ENCODE assay signal across 8 cellular contexts in genomic region chr9:21801683-21802417, GRCh38. TPM values are rescaled to one million over a fixed set of nuclear protein-coding genes. Genes with fewer than 3 reads are reported as not detected.
DNase-seq lines count a peak whose midpoint lies in the region; ATAC-seq and TF ChIP-seq lines count a peak whose summit lies in the region.

No MANE protein-coding gene starts in this region.

- no peak for DNase-seq in activated CD4-positive, CD25-positive, alpha-beta regulatory T cell (lab: John Stamatoyannopoulos, UW)
- DNase-seq in HAP-1 (ENCODE audit: low spot score in 2 of 2) (peak in 1 of 2 experiments; percentile 65), M059J (ENCODE audit: low read depth) (peak; percentile 90), fibroblast of lung (ENCODE audit: low read depth in 2 of 2) (peak; percentile 88), uterus (peak; percentile 80)
- no peak for DNase-seq in activated CD4-positive, alpha-beta T cell treated with anti-CD3 and anti-CD28 coated beads, Interleukin-2, amount 10 ng/mL, durations not matched to agents 7 days and 5 days

- H3K9me3 Mint-ChIP-seq in activated CD4-positive, alpha-beta T cell treated with anti-CD3 and anti-CD28 coated beads, Interleukin-2, amount 10 ng/mL, durations not matched to agents 7 days and 5 days = no peaks in the 10 kb centered on the region

- no peak for TF ChIP-seq POLR2A in uterus (IDR thresholded peaks at IDR 0.05)

- peak overlapping the region; percentile 94 for H3K4me2 ChIP-seq in fibroblast of lung (ENCODE audit: extremely low read depth, insufficient read depth, low read length)

- peaks cover 23% of the 10 kb centered on the region for H3K36me3 Mint-ChIP-seq in activated CD4-positive, alpha-beta T cell treated with anti-CD3 and anti-CD28 coated beads, Interleukin-2, amount 10 ng/mL, durations not matched to agents 7 days and 5 days (ENCODE audit: low read depth)

- intact Hi-C loops in uterus (cut with DNase I; ENCODE audit: low total_unique reads) = loop anchor here (10.0 kb wide), 1 partner anchor 467 kb away; the partner anchor contains the start of gene KLHL9

- TF ChIP-seq CTCF in fibroblast of lung (conservative IDR thresholded peaks at IDR 0.05 in 1 of 2, IDR thresholded peaks at IDR 0.05 in 1 of 2; ENCODE audit: low read depth in 1 of 2, low read length in 2 of 2) (no peak), uterus (IDR thresholded peaks at IDR 0.05) (no peak)

- peak overlapping the region; percentile 60 for H3K9ac ChIP-seq in fibroblast of lung (ENCODE audit: insufficient read depth, low read length)

- H3K4me1 ChIP-seq in HAP-1 (peaks cover 22% of the 10 kb centered on the region), fibroblast of lung (ENCODE audit: control insufficient read depth, extremely low read depth, insufficient read depth, low read length) (peaks cover 8% of the 10 kb centered on the region), muscle layer of duodenum (ENCODE audit: control insufficient read depth in 1 of 2, insufficient read depth in 2 of 2, low read length in 2 of 2) (peaks cover 10 to 22% of the 10 kb centered on the region in 2 donors), uterus (peaks cover 0 to 3% of the 10 kb centered on the region in 2 donors)

- H3K27me3 Mint-ChIP-seq in activated CD4-positive, alpha-beta T cell treated with anti-CD3 and anti-CD28 coated beads, Interleukin-2, amount 10 ng/mL, durations not matched to agents 7 days and 5 days = peaks cover 27% of the 10 kb centered on the region

- peaks cover 42% of the 10 kb centered on the region for H3K4me1 Mint-ChIP-seq in activated CD4-positive, alpha-beta T cell treated with anti-CD3 and anti-CD28 coated beads, Interleukin-2, amount 10 ng/mL, durations not matched to agents 7 days and 5 days

- POLR2A ChIA-PET in activated CD4-positive, alpha-beta T cell treated with anti-CD3 and anti-CD28 coated beads, Interleukin-2, amount 10 ng/mL, durations not matched to agents 7 days and 5 days (lab: Charles Lee) = interaction anchor here (0.6 kb wide), 1 partner anchor 737 kb away, joined by 4 read pairs; no protein-coding TSS in a partner anchor

- H3K9me3 ChIP-seq in HAP-1 (no peaks in the 10 kb centered on the region), fibroblast of lung (ENCODE audit: control insufficient read depth, insufficient read depth, low read depth, low read length) (no peaks in the 10 kb centered on the region), muscle layer of duodenum (ENCODE audit: control insufficient read depth in 1 of 2, low read length in 2 of 2) (no peaks in the 10 kb centered on the region), uterus (no peaks in the 10 kb centered on the region)

- H3K27me3 ChIP-seq in HAP-1 (ENCODE audit: low read depth) = peaks cover 19% of the 10 kb centered on the region
- H3K27me3 ChIP-seq in fibroblast of lung (ENCODE audit: control insufficient read depth, insufficient read depth, low read length) = no peaks in the 10 kb centered on the region
- no peaks in the 10 kb centered on the region for H3K27me3 ChIP-seq in muscle layer of duodenum (ENCODE audit: low read depth, low read length)
- no peaks in the 10 kb centered on the region for H3K27me3 ChIP-seq in uterus

- H3K27ac Mint-ChIP-seq in activated CD4-positive, alpha-beta T cell treated with anti-CD3 and anti-CD28 coated beads, Interleukin-2, amount 10 ng/mL, durations not matched to agents 7 days and 5 days = peak overlapping the region; percentile 99

- peak overlapping the region; percentile 96 for H2AFZ ChIP-seq in fibroblast of lung (ENCODE audit: low read length)

- H3K4me3 ChIP-seq in HAP-1 (peak overlapping the region; percentile 69), fibroblast of lung (replicated peaks in 1 of 4; ENCODE audit: control extremely low read depth in 1 of 4, insufficient read depth in 1 of 4, low read depth in 3 of 4, low read length in 4 of 4) (peak overlapping the region; percentile 79 to 91 (median 82)), muscle layer of duodenum (ENCODE audit: low read depth in 1 of 2, low read length in 2 of 2) (peak overlapping the region; percentile 80 to 83), uterus (peak overlapping the region; percentile 68 to 92)

- ATAC-seq in activated CD4-positive, CD25-positive, alpha-beta regulatory T cell treated with anti-CD3 and anti-CD28 coated beads, Interleukin-2, amount 50 U/mL, for 24 hours = peak; percentile 14 to 26

- in situ Hi-C loops in HAP-1 (cut with MboI; ENCODE audit: low sequenced_read_pairs) = no loop called here

- H3K4me3 Mint-ChIP-seq in activated CD4-positive, alpha-beta T cell treated with anti-CD3 and anti-CD28 coated beads, Interleukin-2, amount 10 ng/mL, durations not matched to agents 7 days and 5 days = peak overlapping the region; percentile 99

- peaks cover 48% of the 10 kb centered on the region for H3K79me2 ChIP-seq in fibroblast of lung (ENCODE audit: control insufficient read depth, insufficient read depth, low read length)

- H3K27ac ChIP-seq in fibroblast of lung (ENCODE audit: insufficient read depth, low read length) (peak overlapping the region; percentile 88), muscle layer of duodenum (ENCODE audit: low read length) (peak overlapping the region; percentile 83), uterus (peak overlapping the region; percentile 93 to 94)

- no peaks in the 10 kb centered on the region for H4K20me1 ChIP-seq in fibroblast of lung (ENCODE audit: control insufficient read depth, extremely low read depth, insufficient read depth, low read length)

- H3K36me3 ChIP-seq in HAP-1 (replicated peaks) (peaks cover 21% of the 10 kb centered on the region), fibroblast of lung (ENCODE audit: control insufficient read depth, insufficient read depth, low read length) (no peaks in the 10 kb centered on the region), muscle layer of duodenum (ENCODE audit: control insufficient read depth in 1 of 2, insufficient read depth in 2 of 2, low read length in 2 of 2) (peaks cover 0 to 4% of the 10 kb centered on the region in 2 donors), uterus (no peaks in the 10 kb centered on the region)

- CTCF ChIA-PET in activated CD4-positive, alpha-beta T cell treated with anti-CD3 and anti-CD28 coated beads, Interleukin-2, amount 10 ng/mL, durations not matched to agents 7 days and 5 days (lab: Charles Lee) = interaction anchor here (0.7 to 1.4 kb wide), 3 partner anchors 14 to 287 kb away, joined by 3 to 4 read pairs (median 3); no protein-coding TSS in a partner anchor

RNA-seq across cellular contexts. Expression of gene MTAP, which starts 0.6 kb away (rescaled TPM):
- 43.4 and 63.7 TPM in 2 replicates for total RNA-seq in M059J (2014; rRNA removed; shearing (Covaris generic))
- total RNA-seq in activated CD4-positive, alpha-beta T cell treated with anti-CD3 and anti-CD28 coated beads, Interleukin-2, amount 10 ng/mL, durations not matched to agents 7 days and 5 days = 10 to 100 TPM; 51.8 to 57.4 TPM
- total RNA-seq in fibroblast of lung = 27.6 and 28.8 TPM in 2 replicates
- polyA plus RNA-seq in fibroblast of lung = 20.0 and 31.1 TPM in 2 replicates
- 15.9 and 26.2 TPM in 2 replicates for polyA plus RNA-seq in fibroblast of lung (2012)
- 21.1 and 22.6 TPM in 2 replicates for polyA minus RNA-seq in fibroblast of lung (ENCODE audit: low replicate concordance)
- total RNA-seq in uterus = 10 to 100 TPM in 3 of 4 donors, 1 to 10 TPM in 1; 3.6 to 65.8 (median 39.4) TPM

Comparison
In these comparisons a context has a peak if more than half of its experiments do, and no peak if none do; other contexts are left out.
1. DNase-seq: peak in M059J (single experiment), fibroblast of lung (2 of 2) and uterus (2 of 2); none in activated CD4-positive, CD25-positive, alpha-beta regulatory T cell (0 of 4) and activated CD4-positive, alpha-beta T cell treated with anti-CD3 and anti-CD28 coated beads, Interleukin-2, amount 10 ng/mL, durations not matched to agents 7 days and 5 days (single experiment).
2. Peak in every context shown above with its lines, with median percentiles within 50 percentile points of each other: H3K4me3 ChIP-seq and H3K27ac ChIP-seq.